Comparison of ENCODE assay signal across 8 cellular contexts in genomic region chr5:81748556-81748955, GRCh38. TPM values are rescaled to one million over a fixed set of nuclear protein-coding genes. Genes with fewer than 3 reads are reported as not detected.
A peak's percentile ranks its signal among the peaks of the same experiment; 100 is the strongest.
DNase-seq lines count a peak whose midpoint lies in the region; ATAC-seq and TF ChIP-seq lines count a peak whose summit lies in the region.

No MANE protein-coding gene starts in this region.

- ATAC-seq in activated naive CD8-positive, alpha-beta T cell treated with anti-CD3 and anti-CD28 coated beads, Interleukin-2, amount 10 ng/mL, durations not matched to agents 7 days and 5 days (ENCODE audit: low read depth) = no peak
- ATAC-seq in natural killer cell treated with Interleukin-12 subunit alpha and Interleukin-12 subunit beta and Interleukin-15 and Interleukin-18, amount 100 ng/mL, for 72 hours = no peak
- ATAC-seq in GM18505 (IDR thresholded peaks at IDR 0.05; ENCODE audit: unreplicated experiment) (no peak), HG02884 (IDR thresholded peaks at IDR 0.05; ENCODE audit: unreplicated experiment) (no peak)

- POLR2A ChIA-PET in activated naive CD8-positive, alpha-beta T cell treated with anti-CD3 and anti-CD28 coated beads, Interleukin-2, amount 10 ng/mL, durations not matched to agents 7 days and 5 days (lab: Charles Lee) = interaction anchor here (0.6 to 6.3 kb wide), 2 partner anchors 104 to 469 kb away, joined by 3 to 215 read pairs; no protein-coding TSS in a partner anchor

- no peaks in the 10 kb centered on the region for H3K9me3 Mint-ChIP-seq in activated naive CD8-positive, alpha-beta T cell treated with anti-CD3 and anti-CD28 coated beads, Interleukin-2, amount 10 ng/mL, durations not matched to agents 7 days and 5 days
- no peaks in the 10 kb centered on the region for H3K9me3 Mint-ChIP-seq in natural killer cell treated with Interleukin-12 subunit alpha and Interleukin-12 subunit beta and Interleukin-15 and Interleukin-18, amount 100 ng/mL, for 72 hours

- TF ChIP-seq POLR2A in GM18505 (IDR thresholded peaks at IDR 0.05; ENCODE audit: borderline replicate concordance, extremely low read depth, insufficient read depth, insufficient read length) = no peak

- H3K27me3 Mint-ChIP-seq in activated naive CD8-positive, alpha-beta T cell treated with anti-CD3 and anti-CD28 coated beads, Interleukin-2, amount 10 ng/mL, durations not matched to agents 7 days and 5 days = peaks cover 37% of the 10 kb centered on the region
- peaks cover 4 to 14% of the 10 kb centered on the region in 2 donors for H3K27me3 Mint-ChIP-seq in natural killer cell treated with Interleukin-12 subunit alpha and Interleukin-12 subunit beta and Interleukin-15 and Interleukin-18, amount 100 ng/mL, for 72 hours

- peak; percentile 25; the same call in 1 of the 2 replicates for TF ChIP-seq CTCF in BE2C (IDR thresholded peaks at IDR 0.05; ENCODE audit: low read depth, low read length)
- TF ChIP-seq CTCF in ascending aorta (IDR thresholded peaks at IDR 0.05) = no peak

- no peak overlapping the region for H3K27ac ChIP-seq in ascending aorta

- H3K27me3 ChIP-seq in BE2C = no peaks in the 10 kb centered on the region
- no peaks in the 10 kb centered on the region for H3K27me3 ChIP-seq in ascending aorta

- H3K9me3 ChIP-seq in BE2C (no peaks in the 10 kb centered on the region), ascending aorta (no peaks in the 10 kb centered on the region)

- H3K27ac Mint-ChIP-seq in activated naive CD8-positive, alpha-beta T cell treated with anti-CD3 and anti-CD28 coated beads, Interleukin-2, amount 10 ng/mL, durations not matched to agents 7 days and 5 days = no peak overlapping the region
- no peak overlapping the region for H3K27ac Mint-ChIP-seq in natural killer cell treated with Interleukin-12 subunit alpha and Interleukin-12 subunit beta and Interleukin-15 and Interleukin-18, amount 100 ng/mL, for 72 hours

- no peaks in the 10 kb centered on the region for H3K36me3 ChIP-seq in BE2C
- no peaks in the 10 kb centered on the region for H3K36me3 ChIP-seq in ascending aorta

- intact Hi-C loops in ascending aorta (cut with DNase I) = loop anchor here (2.0 kb wide), 1 partner anchor 324 kb away; no protein-coding TSS in a partner anchor

- H3K36me3 Mint-ChIP-seq in activated naive CD8-positive, alpha-beta T cell treated with anti-CD3 and anti-CD28 coated beads, Interleukin-2, amount 10 ng/mL, durations not matched to agents 7 days and 5 days = peaks cover 3% of the 10 kb centered on the region
- H3K36me3 Mint-ChIP-seq in natural killer cell treated with Interleukin-12 subunit alpha and Interleukin-12 subunit beta and Interleukin-15 and Interleukin-18, amount 100 ng/mL, for 72 hours = no peaks in the 10 kb centered on the region

- DNase-seq in BE2C (no peak), HCEC 1CT (peak; percentile 11), ascending aorta (ENCODE audit: low spot score in 2 of 2) (no peak), NCI-H1436 treated with DMSO at 0.1 percent for 48 hours (lab: John Stamatoyannopoulos, UW) (no peak)
- DNase-seq in activated naive CD8-positive, alpha-beta T cell treated with anti-CD3 and anti-CD28 coated beads, Interleukin-2, amount 10 ng/mL, durations not matched to agents 7 days and 5 days = no peak
- no peak for DNase-seq in natural killer cell treated with Interleukin-12 subunit alpha and Interleukin-12 subunit beta and Interleukin-15 and Interleukin-18, amount 100 ng/mL, for 72 hours (ENCODE audit: low spot score)

- peaks cover 17% of the 10 kb centered on the region for H3K4me1 ChIP-seq in BE2C
- H3K4me1 ChIP-seq in ascending aorta = peaks cover 0 to 19% of the 10 kb centered on the region in 2 donors

- H3K4me3 Mint-ChIP-seq in activated naive CD8-positive, alpha-beta T cell treated with anti-CD3 and anti-CD28 coated beads, Interleukin-2, amount 10 ng/mL, durations not matched to agents 7 days and 5 days = peak overlapping the region; percentile 88
- peak overlapping the region; percentile 82 for H3K4me3 Mint-ChIP-seq in natural killer cell treated with Interleukin-12 subunit alpha and Interleukin-12 subunit beta and Interleukin-15 and Interleukin-18, amount 100 ng/mL, for 72 hours

- peaks cover 24% of the 10 kb centered on the region for H3K4me1 Mint-ChIP-seq in activated naive CD8-positive, alpha-beta T cell treated with anti-CD3 and anti-CD28 coated beads, Interleukin-2, amount 10 ng/mL, durations not matched to agents 7 days and 5 days
- H3K4me1 Mint-ChIP-seq in natural killer cell treated with Interleukin-12 subunit alpha and Interleukin-12 subunit beta and Interleukin-15 and Interleukin-18, amount 100 ng/mL, for 72 hours (ENCODE audit: low read depth in 2 of 2) = peaks cover 5 to 8% of the 10 kb centered on the region in 2 donors

- peak overlapping the region; percentile 75 for H3K4me3 ChIP-seq in BE2C (ENCODE audit: low read depth, low read length)
- H3K4me3 ChIP-seq in ascending aorta = peak overlapping the region in 1 of 2 donors; percentile 94

RNA-seq across cellular contexts. Expression of gene SSBP2, which starts 2.3 kb away (rescaled TPM):
- 146 TPM for polyA plus RNA-seq in BE2C (2012; ENCODE audit: insufficient read depth, insufficient read length, low read depth)
- 10 to 100 TPM; 32.5 to 35.4 TPM for total RNA-seq in activated naive CD8-positive, alpha-beta T cell treated with anti-CD3 and anti-CD28 coated beads, Interleukin-2, amount 10 ng/mL, durations not matched to agents 7 days and 5 days
- total RNA-seq in natural killer cell treated with Interleukin-12 subunit alpha and Interleukin-12 subunit beta and Interleukin-15 and Interleukin-18, amount 100 ng/mL, for 72 hours = 10 to 100 TPM in 1 of 2 donors, 1 to 10 TPM in 1; 9.5 to 11.3 TPM
- 22.4 TPM for total RNA-seq in ascending aorta
